1 cellular context compared by ENCODE assay signal in genomic region chr2:216108967-216109921, GRCh38.
TF ChIP-seq lines count a peak whose summit lies in the region.

TSS of gene XRCC5 (plus strand) at chr2:216109348. CDS start at chr2:216109437, 89 bp downstream.

TF ChIP-seq in HepG2, 621 proteins besides CTCF, POLR2A, EP300 and RAD21 (continued from another document and continues in another):
- TF ChIP-seq, protein P1, sequence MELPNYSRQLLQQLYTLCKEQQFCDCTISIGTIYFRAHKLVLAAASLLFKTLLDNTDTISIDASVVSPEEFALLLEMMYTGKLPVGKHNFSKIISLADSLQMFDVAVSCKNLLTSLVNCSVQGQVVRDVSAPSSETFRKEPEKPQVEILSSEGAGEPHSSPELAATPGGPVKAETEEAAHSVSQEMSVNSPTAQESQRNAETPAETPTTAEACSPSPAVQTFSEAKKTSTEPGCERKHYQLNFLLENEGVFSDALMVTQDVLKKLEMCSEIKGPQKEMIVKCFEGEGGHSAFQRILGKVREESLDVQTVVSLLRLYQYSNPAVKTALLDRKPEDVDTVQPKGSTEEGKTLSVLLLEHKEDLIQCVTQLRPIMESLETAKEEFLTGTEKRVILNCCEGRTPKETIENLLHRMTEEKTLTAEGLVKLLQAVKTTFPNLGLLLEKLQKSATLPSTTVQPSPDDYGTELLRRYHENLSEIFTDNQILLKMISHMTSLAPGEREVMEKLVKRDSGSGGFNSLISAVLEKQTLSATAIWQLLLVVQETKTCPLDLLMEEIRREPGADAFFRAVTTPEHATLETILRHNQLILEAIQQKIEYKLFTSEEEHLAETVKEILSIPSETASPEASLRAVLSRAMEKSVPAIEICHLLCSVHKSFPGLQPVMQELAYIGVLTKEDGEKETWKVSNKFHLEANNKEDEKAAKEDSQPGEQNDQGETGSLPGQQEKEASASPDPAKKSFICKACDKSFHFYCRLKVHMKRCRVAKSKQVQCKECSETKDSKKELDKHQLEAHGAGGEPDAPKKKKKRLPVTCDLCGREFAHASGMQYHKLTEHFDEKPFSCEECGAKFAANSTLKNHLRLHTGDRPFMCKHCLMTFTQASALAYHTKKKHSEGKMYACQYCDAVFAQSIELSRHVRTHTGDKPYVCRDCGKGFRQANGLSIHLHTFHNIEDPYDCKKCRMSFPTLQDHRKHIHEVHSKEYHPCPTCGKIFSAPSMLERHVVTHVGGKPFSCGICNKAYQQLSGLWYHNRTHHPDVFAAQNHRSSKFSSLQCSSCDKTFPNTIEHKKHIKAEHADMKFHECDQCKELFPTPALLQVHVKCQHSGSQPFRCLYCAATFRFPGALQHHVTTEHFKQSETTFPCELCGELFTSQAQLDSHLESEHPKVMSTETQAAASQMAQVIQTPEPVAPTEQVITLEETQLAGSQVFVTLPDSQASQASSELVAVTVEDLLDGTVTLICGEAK (IDR thresholded peaks at IDR 0.05) = peak; percentile 60
- TF ChIP-seq, protein P1 (CRISPR knock-in tag; IDR thresholded peaks at IDR 0.05) = peak; percentile 90
- 0 out of 2 replicates have a peak, but pooled peaks have one; percentile 23 for TF ChIP-seq ZSCAN12 (CRISPR knock-in tag; IDR thresholded peaks at IDR 0.05)
- TF ChIP-seq THRA (CRISPR knock-in tag; IDR thresholded peaks at IDR 0.05; ENCODE audit: borderline replicate concordance) = peak; percentile 81; the same call in 1 of the 2 replicates
- no peak for TF ChIP-seq ZNF780A (CRISPR knock-in tag; IDR thresholded peaks at IDR 0.05)
- peak; percentile 69 for TF ChIP-seq SRSF1 (optimal IDR thresholded peaks at IDR 0.05; ENCODE audit: low read depth, low read length)
- TF ChIP-seq ZBTB44 (CRISPR knock-in tag; IDR thresholded peaks at IDR 0.05) = 0 out of 2 replicates have a peak, but pooled peaks have one; percentile 14
- TF ChIP-seq ZKSCAN8 (CRISPR knock-in tag; IDR thresholded peaks at IDR 0.05; ENCODE audit: borderline replicate concordance) = peak; percentile 84; the same call in 1 of the 2 replicates
- no peak; the same call in 1 of the 2 replicates for TF ChIP-seq ZNF431 (CRISPR knock-in tag; IDR thresholded peaks at IDR 0.05; ENCODE audit: borderline replicate concordance, low read depth)
- TF ChIP-seq ZNF354B (CRISPR knock-in tag; IDR thresholded peaks at IDR 0.05) = no peak
- TF ChIP-seq, protein P2, sequence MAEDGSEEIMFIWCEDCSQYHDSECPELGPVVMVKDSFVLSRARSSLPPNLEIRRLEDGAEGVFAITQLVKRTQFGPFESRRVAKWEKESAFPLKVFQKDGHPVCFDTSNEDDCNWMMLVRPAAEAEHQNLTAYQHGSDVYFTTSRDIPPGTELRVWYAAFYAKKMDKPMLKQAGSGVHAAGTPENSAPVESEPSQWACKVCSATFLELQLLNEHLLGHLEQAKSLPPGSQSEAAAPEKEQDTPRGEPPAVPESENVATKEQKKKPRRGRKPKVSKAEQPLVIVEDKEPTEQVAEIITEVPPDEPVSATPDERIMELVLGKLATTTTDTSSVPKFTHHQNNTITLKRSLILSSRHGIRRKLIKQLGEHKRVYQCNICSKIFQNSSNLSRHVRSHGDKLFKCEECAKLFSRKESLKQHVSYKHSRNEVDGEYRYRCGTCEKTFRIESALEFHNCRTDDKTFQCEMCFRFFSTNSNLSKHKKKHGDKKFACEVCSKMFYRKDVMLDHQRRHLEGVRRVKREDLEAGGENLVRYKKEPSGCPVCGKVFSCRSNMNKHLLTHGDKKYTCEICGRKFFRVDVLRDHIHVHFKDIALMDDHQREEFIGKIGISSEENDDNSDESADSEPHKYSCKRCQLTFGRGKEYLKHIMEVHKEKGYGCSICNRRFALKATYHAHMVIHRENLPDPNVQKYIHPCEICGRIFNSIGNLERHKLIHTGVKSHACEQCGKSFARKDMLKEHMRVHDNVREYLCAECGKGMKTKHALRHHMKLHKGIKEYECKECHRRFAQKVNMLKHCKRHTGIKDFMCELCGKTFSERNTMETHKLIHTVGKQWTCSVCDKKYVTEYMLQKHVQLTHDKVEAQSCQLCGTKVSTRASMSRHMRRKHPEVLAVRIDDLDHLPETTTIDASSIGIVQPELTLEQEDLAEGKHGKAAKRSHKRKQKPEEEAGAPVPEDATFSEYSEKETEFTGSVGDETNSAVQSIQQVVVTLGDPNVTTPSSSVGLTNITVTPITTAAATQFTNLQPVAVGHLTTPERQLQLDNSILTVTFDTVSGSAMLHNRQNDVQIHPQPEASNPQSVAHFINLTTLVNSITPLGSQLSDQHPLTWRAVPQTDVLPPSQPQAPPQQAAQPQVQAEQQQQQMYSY (CRISPR knock-in tag; IDR thresholded peaks at IDR 0.05) = peak; percentile 68; the same call in 1 of the 2 replicates
- TF ChIP-seq, protein P3, sequence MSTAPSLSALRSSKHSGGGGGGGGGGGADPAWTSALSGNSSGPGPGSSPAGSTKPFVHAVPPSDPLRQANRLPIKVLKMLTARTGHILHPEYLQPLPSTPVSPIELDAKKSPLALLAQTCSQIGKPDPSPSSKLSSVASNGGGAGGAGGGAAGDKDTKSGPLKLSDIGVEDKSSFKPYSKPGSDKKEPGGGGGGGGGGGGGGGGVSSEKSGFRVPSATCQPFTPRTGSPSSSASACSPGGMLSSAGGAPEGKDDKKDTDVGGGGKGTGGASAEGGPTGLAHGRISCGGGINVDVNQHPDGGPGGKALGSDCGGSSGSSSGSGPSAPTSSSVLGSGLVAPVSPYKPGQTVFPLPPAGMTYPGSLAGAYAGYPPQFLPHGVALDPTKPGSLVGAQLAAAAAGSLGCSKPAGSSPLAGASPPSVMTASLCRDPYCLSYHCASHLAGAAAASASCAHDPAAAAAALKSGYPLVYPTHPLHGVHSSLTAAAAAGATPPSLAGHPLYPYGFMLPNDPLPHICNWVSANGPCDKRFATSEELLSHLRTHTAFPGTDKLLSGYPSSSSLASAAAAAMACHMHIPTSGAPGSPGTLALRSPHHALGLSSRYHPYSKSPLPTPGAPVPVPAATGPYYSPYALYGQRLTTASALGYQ (CRISPR knock-in tag; IDR thresholded peaks at IDR 0.05) = peak; percentile 78; the same call in 1 of the 2 replicates
- TF ChIP-seq ZNF138 (CRISPR knock-in tag; IDR thresholded peaks at IDR 0.05; ENCODE audit: low read depth) = peak; percentile 97
- peak; percentile 94 for TF ChIP-seq KDM5B (CRISPR knock-in tag; IDR thresholded peaks at IDR 0.05; ENCODE audit: borderline replicate concordance)
- TF ChIP-seq ZBTB1 (CRISPR knock-in tag; IDR thresholded peaks at IDR 0.05; ENCODE audit: borderline replicate concordance) = no peak
- peak; percentile 89 to 95 for TF ChIP-seq HMGXB4 (CRISPR knock-in tag; IDR thresholded peaks at IDR 0.05; ENCODE audit: borderline replicate concordance in 1 of 2, low read depth in 1 of 2)
- TF ChIP-seq HNRNPL (IDR thresholded peaks at IDR 0.05; ENCODE audit: low read depth, low read length) = peak; percentile 89
- TF ChIP-seq ZNF574 (CRISPR knock-in tag; IDR thresholded peaks at IDR 0.05) = peak; percentile 96
- no peak; the same call in none of the 2 replicates for TF ChIP-seq ZNF792 (CRISPR knock-in tag; IDR thresholded peaks at IDR 0.05)
- TF ChIP-seq SUZ12 (IDR thresholded peaks at IDR 0.05; ENCODE audit: low read depth, low read length) = no peak
- no peak for TF ChIP-seq ZNF775 (CRISPR knock-in tag; IDR thresholded peaks at IDR 0.05; ENCODE audit: borderline replicate concordance)
- no peak for TF ChIP-seq ZNF10 (CRISPR knock-in tag; IDR thresholded peaks at IDR 0.05; ENCODE audit: borderline replicate concordance, low read depth)
- peak; percentile 63; the same call in 1 of the 2 replicates for TF ChIP-seq ZNF468 (CRISPR knock-in tag; IDR thresholded peaks at IDR 0.05)
- TF ChIP-seq CBX5 (CRISPR knock-in tag; IDR thresholded peaks at IDR 0.05; ENCODE audit: borderline replicate concordance) = peak; percentile 87; the same call in 1 of the 2 replicates
- peak; percentile 96 for TF ChIP-seq ZMYM4 (CRISPR knock-in tag; IDR thresholded peaks at IDR 0.05)
- TF ChIP-seq ZNF30 (CRISPR knock-in tag; IDR thresholded peaks at IDR 0.05) = peak; percentile 94; the same call in 1 of the 2 replicates
- TF ChIP-seq ZFP36 (IDR thresholded peaks at IDR 0.05; ENCODE audit: borderline replicate concordance, low read depth, low read length, partially characterized antibody) = no peak
- no peak for TF ChIP-seq MTF1 (CRISPR knock-in tag; IDR thresholded peaks at IDR 0.05)
- TF ChIP-seq PLRG1 (conservative IDR thresholded peaks at IDR 0.05) = no peak
- peak; percentile 97 for TF ChIP-seq POLR2G (IDR thresholded peaks at IDR 0.05; ENCODE audit: low read depth, low read length)
- TF ChIP-seq ZNF644 (CRISPR knock-in tag; IDR thresholded peaks at IDR 0.05; ENCODE audit: low read depth) = no peak
- peak; percentile 98 for TF ChIP-seq FIP1L1 (IDR thresholded peaks at IDR 0.05; ENCODE audit: borderline replicate concordance, insufficient read depth, low read depth, low read length)
- TF ChIP-seq CHD2 (IDR thresholded peaks at IDR 0.05; ENCODE audit: low read depth, low read length) = no peak
- peak; percentile 64 for TF ChIP-seq U2AF1 (optimal IDR thresholded peaks at IDR 0.05; ENCODE audit: low read depth, low read length)
- peak; percentile 29; the same call in 1 of the 2 replicates for TF ChIP-seq ZNF549 (CRISPR knock-in tag; IDR thresholded peaks at IDR 0.05)
- no peak for TF ChIP-seq CHD4 (IDR thresholded peaks at IDR 0.05; ENCODE audit: borderline replicate concordance, low read length)
